Comparison of ENCODE assay signal across 1 cellular context in the genomic region with DNA sequence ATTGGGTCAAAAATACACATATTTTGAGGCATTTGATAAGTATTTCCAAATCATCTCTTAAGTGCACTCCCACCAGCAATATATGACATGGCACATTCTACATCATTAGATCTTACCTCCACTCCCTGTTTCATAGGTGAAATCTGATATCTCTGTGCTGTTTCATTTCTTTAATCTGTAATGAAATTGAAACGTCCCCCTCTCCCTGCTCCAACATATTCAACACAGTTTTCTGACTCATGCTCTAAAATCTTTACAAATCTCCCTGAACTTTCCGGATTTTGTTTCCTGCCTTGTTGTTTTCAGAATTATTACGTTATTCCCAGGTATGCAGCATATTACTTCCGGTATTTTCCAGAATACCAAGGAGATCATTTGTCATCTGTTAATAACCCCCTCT.
TF ChIP-seq lines count a peak whose summit lies in the region.

No MANE protein-coding gene starts in this region.

TF ChIP-seq in IMR-90, 13 proteins besides CTCF, POLR2A, EP300 and RAD21:
- 0 out of 2 replicates have a peak, but pooled peaks have one; percentile 12 for TF ChIP-seq FOS (IDR thresholded peaks at IDR 0.05; ENCODE audit: low read depth, low read length)
- no peak for TF ChIP-seq BHLHE40 (IDR thresholded peaks at IDR 0.05; ENCODE audit: low read depth, low read length)
- no peak for TF ChIP-seq CHD1 (IDR thresholded peaks at IDR 0.05; ENCODE audit: low read depth, low read length)
- TF ChIP-seq RCOR1 (IDR thresholded peaks at IDR 0.05; ENCODE audit: insufficient replicate concordance, low read length), result no peak
- no peak for TF ChIP-seq SMC3 (IDR thresholded peaks at IDR 0.05; ENCODE audit: low read depth, low read length)
- TF ChIP-seq RFX5 (IDR thresholded peaks at IDR 0.05; ENCODE audit: low read depth, low read length), result no peak
- TF ChIP-seq MAZ (IDR thresholded peaks at IDR 0.05; ENCODE audit: borderline replicate concordance, low read depth, low read length), result no peak
TF ChIP-seq in IMR-90: peak in this region for 1.
